ENCODE assay signal across 24 cellular contexts in the genomic region with DNA sequence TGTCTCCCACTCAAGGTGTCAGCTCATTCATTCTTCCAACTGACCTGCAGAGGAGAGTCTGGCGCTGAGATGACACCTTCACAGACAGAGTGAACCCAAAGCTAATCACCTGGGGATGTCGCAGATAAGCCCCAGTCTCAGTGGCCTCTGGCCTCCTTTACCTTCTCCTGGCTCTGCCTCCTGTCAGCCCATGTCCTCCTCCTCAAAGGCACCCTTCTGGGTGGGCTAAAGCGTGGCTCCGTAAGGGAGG.
DNase-seq lines count a peak whose midpoint lies in the region; ATAC-seq, FAIRE-seq and TF ChIP-seq lines count a peak whose summit lies in the region.
"Had no signal": no experiment of that assay in that cellular context is flagged by ENCODE, and none has a peak within 500 bp of the region (broad histone marks: within the 10 kb centered on the region; RNA-seq: fewer than 3 reads in every experiment).

No MANE protein-coding gene starts in this region.

- peaks cover 14% of the 10 kb centered on the region for H3K4me1 Mint-ChIP-seq in GM23338
- H3K4me1 Mint-ChIP-seq in astrocyte (ENCODE audit: low read depth, unreplicated experiment) = no peaks in the 10 kb centered on the region
- H3K4me1 Mint-ChIP-seq in activated naive CD8-positive, alpha-beta T cell treated with anti-CD3 and anti-CD28 coated beads, Interleukin-2, amount 50 U/mL, for 24 hours = no peaks in the 10 kb centered on the region
- H3K4me1 Mint-ChIP-seq: CD4-positive, alpha-beta memory T cell had no signal

- 0 out of 2 replicates have a peak, but pooled peaks cover 3% of the 10 kb centered on the region for H4K20me1 ChIP-seq in GM23338 (replicated peaks; ENCODE audit: insufficient read depth)
- H4K20me1 ChIP-seq in astrocyte (ENCODE audit: insufficient read depth, low read length) = no peaks in the 10 kb centered on the region
- H4K20me1 ChIP-seq: BLaER1 treated with 17β-estradiol and CSF1 and Interleukin-3, amounts not matched to agents 10 nM and 100 nM had no signal

- no peak overlapping the region for H3K4me3 ChIP-seq in GM23338
- H3K4me3 ChIP-seq in astrocyte (ENCODE audit: insufficient read depth, low read depth, low read length) = no peak overlapping the region
- H3K4me3 ChIP-seq: A549; BLaER1 treated with 17β-estradiol and CSF1 and Interleukin-3, amounts not matched to agents 10 nM and 100 nM; GM23248; HAP-1 had no signal

- H3K27me3 Mint-ChIP-seq in GM23338 (ENCODE audit: insufficient read depth, low read depth, poor library complexity) = peaks cover 51% of the 10 kb centered on the region
- peaks cover 24% of the 10 kb centered on the region for H3K27me3 Mint-ChIP-seq in astrocyte (ENCODE audit: low read depth, unreplicated experiment)
- H3K27me3 Mint-ChIP-seq in activated naive CD8-positive, alpha-beta T cell treated with anti-CD3 and anti-CD28 coated beads, Interleukin-2, amount 50 U/mL, for 24 hours = peaks cover 4% of the 10 kb centered on the region

- no peaks in the 10 kb centered on the region; the same call in 2 of the 3 replicates for H3K9me3 Mint-ChIP-seq in GM23338
- peaks cover 10% of the 10 kb centered on the region for H3K9me3 Mint-ChIP-seq in astrocyte (ENCODE audit: unreplicated experiment)
- H3K9me3 Mint-ChIP-seq in activated naive CD8-positive, alpha-beta T cell treated with anti-CD3 and anti-CD28 coated beads, Interleukin-2, amount 50 U/mL, for 24 hours = no peaks in the 10 kb centered on the region
- H3K9me3 Mint-ChIP-seq: HFFc6 had no signal

- H3K79me2 ChIP-seq in GM23338 (replicated peaks; ENCODE audit: insufficient read depth) = no peaks in the 10 kb centered on the region
- H3K79me2 ChIP-seq in astrocyte (ENCODE audit: insufficient read depth, low read length) = no peaks in the 10 kb centered on the region

- TF ChIP-seq CTCF in GM23338 (conservative IDR thresholded peaks at IDR 0.05; ENCODE audit: low read depth in 2 of 2) = no peak
- no peak for TF ChIP-seq CTCF in astrocyte (IDR thresholded peaks at IDR 0.05; ENCODE audit: insufficient read depth, low read depth, low read length)

- no peak overlapping the region for H2AFZ ChIP-seq in GM23338
- no peak overlapping the region for H2AFZ ChIP-seq in astrocyte (ENCODE audit: low read depth, low read length)
- H2AFZ ChIP-seq: GM23248 had no signal

- H3K27ac ChIP-seq in GM23338 (ENCODE audit: low read depth) (no peak overlapping the region), astrocyte (ENCODE audit: low read depth, low read length) (no peak overlapping the region)
- H3K27ac ChIP-seq: A549; BLaER1 treated with 17β-estradiol and CSF1 and Interleukin-3, amounts not matched to agents 10 nM and 100 nM; GM23248 had no signal

- no peaks in the 10 kb centered on the region for H3K36me3 Mint-ChIP-seq in GM23338 (ENCODE audit: low read depth)
- no peaks in the 10 kb centered on the region for H3K36me3 Mint-ChIP-seq in astrocyte (ENCODE audit: low read depth, unreplicated experiment)
- H3K36me3 Mint-ChIP-seq in activated naive CD8-positive, alpha-beta T cell treated with anti-CD3 and anti-CD28 coated beads, Interleukin-2, amount 50 U/mL, for 24 hours (ENCODE audit: low read depth) = no peaks in the 10 kb centered on the region
- H3K36me3 Mint-ChIP-seq: CD4-positive, alpha-beta memory T cell had no signal

- FAIRE-seq in astrocyte (lab: Jason Lieb, UNC) = no peak
- FAIRE-seq: A549, G401.6, GM12892, H54 had no signal

- no peak for DNase-seq in GM23338 (ENCODE audit: low spot score)
- DNase-seq in astrocyte (ENCODE audit: low read depth) = no peak
- peak; percentile 21 for DNase-seq in iPS-NIHi7 (ENCODE audit: extremely low spot score)
- DNase-seq in activated naive CD8-positive, alpha-beta T cell treated with anti-CD3 and anti-CD28 coated beads, Interleukin-2, amount 50 U/mL, for 24 hours = no peak
- no peak for DNase-seq in NCI-H2171 (lab: John Stamatoyannopoulos, UW)
- DNase-seq in KBM-7 = no peak
- DNase-seq: 8988T; ACHN; AML-193; BE2C; Calu3; CD4-positive, alpha-beta memory T cell; COR-L47; DMS53; DMS79 treated with DMSO at 0.1 percent for 48 hours; GM23248; HFFc6 had no signal

- peaks cover 7% of the 10 kb centered on the region for H3K9me2 ChIP-seq in GM23338 (ENCODE audit: insufficient read depth)

- no peak; the same call in 2 of the 3 replicates for ATAC-seq in GM23338
- ATAC-seq in activated naive CD8-positive, alpha-beta T cell treated with anti-CD3 and anti-CD28 coated beads, Interleukin-2, amount 50 U/mL, for 24 hours = no peak
- ATAC-seq in HG03521 (IDR thresholded peaks at IDR 0.05; ENCODE audit: unreplicated experiment) = no peak
- ATAC-seq: A549 had no signal

- H3F3A ChIP-seq in GM23338 (replicated peaks; ENCODE audit: low read depth) = no peaks in the 10 kb centered on the region

- H3K27me3 ChIP-seq in GM23338 (ENCODE audit: insufficient read depth) (peaks cover 59% of the 10 kb centered on the region), astrocyte (ENCODE audit: insufficient read depth, low read length) (no peaks in the 10 kb centered on the region)
- H3K27me3 ChIP-seq: BE2C; BLaER1 treated with 17β-estradiol and CSF1 and Interleukin-3, amounts not matched to agents 10 nM and 100 nM had no signal

- H3K27ac Mint-ChIP-seq in GM23338 (no peak overlapping the region), astrocyte (ENCODE audit: unreplicated experiment) (peak overlapping the region; percentile 18)
- H3K27ac Mint-ChIP-seq in activated naive CD8-positive, alpha-beta T cell treated with anti-CD3 and anti-CD28 coated beads, Interleukin-2, amount 50 U/mL, for 24 hours = no peak overlapping the region
- H3K27ac Mint-ChIP-seq: CD4-positive, alpha-beta memory T cell; HFFc6 had no signal

- no peaks in the 10 kb centered on the region for H3K9me3 ChIP-seq in astrocyte (ENCODE audit: insufficient read depth, low read depth, low read length)
- H3K9me3 ChIP-seq: A549; BE2C; BLaER1 treated with 17β-estradiol and CSF1 and Interleukin-3, amounts not matched to agents 10 nM and 100 nM; HAP-1 had no signal

- in situ Hi-C loops in KBM-7 (cut with MboI; ENCODE audit: low pct_unique_long_range_greater_than_20kb, low sequenced_read_pairs) = no loop called here

- H3K4me3 Mint-ChIP-seq in GM23338 (no peak overlapping the region; the same call in 2 of the 3 replicates), astrocyte (ENCODE audit: unreplicated experiment) (no peak overlapping the region)
- no peak overlapping the region for H3K4me3 Mint-ChIP-seq in activated naive CD8-positive, alpha-beta T cell treated with anti-CD3 and anti-CD28 coated beads, Interleukin-2, amount 50 U/mL, for 24 hours
- H3K4me3 Mint-ChIP-seq: CD4-positive, alpha-beta memory T cell; HFFc6 had no signal

- peaks cover 17% of the 10 kb centered on the region; the same call in 1 of the 2 replicates for H3K4me1 ChIP-seq in GM23338 (ENCODE audit: insufficient read depth)
- H3K4me1 ChIP-seq in astrocyte (ENCODE audit: insufficient read depth, low read length) = no peaks in the 10 kb centered on the region
- H3K4me1 ChIP-seq: A549; BE2C; BLaER1 treated with 17β-estradiol and CSF1 and Interleukin-3, amounts not matched to agents 10 nM and 100 nM; HAP-1 had no signal

- H3K9ac ChIP-seq in astrocyte (ENCODE audit: low read length) = no peak overlapping the region
- H3K9ac ChIP-seq: BLaER1 treated with 17β-estradiol and CSF1 and Interleukin-3, amounts not matched to agents 10 nM and 100 nM; GM23248 had no signal

- H3K36me3 ChIP-seq in GM23338 (ENCODE audit: insufficient read depth) = no peaks in the 10 kb centered on the region
- H3K36me3 ChIP-seq in astrocyte (ENCODE audit: insufficient read depth, low read length) = no peaks in the 10 kb centered on the region
- H3K36me3 ChIP-seq: BE2C; BLaER1 treated with 17β-estradiol and CSF1 and Interleukin-3, amounts not matched to agents 10 nM and 100 nM; HAP-1 had no signal

- H3K4me2 ChIP-seq in GM23338 = peak overlapping the region; percentile 7
- no peak overlapping the region for H3K4me2 ChIP-seq in astrocyte (ENCODE audit: low read length)
- H3K4me2 ChIP-seq: A549; BLaER1 treated with 17β-estradiol and CSF1 and Interleukin-3, amounts not matched to agents 10 nM and 100 nM had no signal

TF ChIP-seq in GM23338, 12 proteins besides CTCF, POLR2A, EP300 and RAD21 (continues in another document):
- no peak for TF ChIP-seq CREB1 (CRISPR knock-in tag; IDR thresholded peaks at IDR 0.05; ENCODE audit: low read depth)
